26 cellular contexts compared by ENCODE assay signal in genomic region chr1:94846286-94846685, GRCh38.
"Had no signal": no experiment of that assay in that cellular context is flagged by ENCODE, and none has a peak within 500 bp of the region (broad histone marks: within the 10 kb centered on the region; RNA-seq: fewer than 3 reads in every experiment).

No MANE protein-coding gene starts in this region.

- H3K4me2 ChIP-seq: hepatocyte had no signal

- H3K79me2 ChIP-seq: hepatocyte had no signal

- ATAC-seq: heart right ventricle; lower lobe of right lung; natural killer cell; right cardiac atrium; sciatic nerve; stimulated activated naive B cell treated with anti-CD40 and anti-IgM and Interleukin-4, amounts not matched to agents 10 μg/mL and 1 μg/mL and 100 μg/mL, for 72 hours; stimulated activated naive CD8-positive, alpha-beta T cell treated with anti-CD3 and anti-CD28 coated beads, Interleukin-15, Interleukin-2, amounts not matched to agents 100 U/mL and 50 U/mL, for 24 hours; upper lobe of right lung had no signal

- H3K4me3 Mint-ChIP-seq: naive B cell; natural killer cell; nephron progenitor cell; stimulated activated naive B cell treated with anti-CD40 and anti-IgM and Interleukin-4, amounts not matched to agents 10 μg/mL and 1 μg/mL and 100 μg/mL, for 72 hours had no signal

- H3K4me3 ChIP-seq: heart right ventricle, hepatocyte, lower lobe of right lung, ovary, skin epidermis, stomach, suprapubic skin, thoracic aorta, tibial artery, upper lobe of right lung had no signal

- H2AFZ ChIP-seq: hepatocyte had no signal

- H3K27ac Mint-ChIP-seq: naive B cell; natural killer cell; nephron progenitor cell; progenitor cell of endocrine pancreas; stimulated activated naive B cell treated with anti-CD40 and anti-IgM and Interleukin-4, amounts not matched to agents 10 μg/mL and 1 μg/mL and 100 μg/mL, for 72 hours had no signal

- H3K9me3 ChIP-seq: heart right ventricle, lower lobe of right lung, ovary, stomach, suprapubic skin, thoracic aorta, tibial artery, upper lobe of right lung had no signal

- FAIRE-seq: urothelium cell line had no signal

- H3K9me3 Mint-ChIP-seq: naive B cell; natural killer cell; nephron progenitor cell; stimulated activated naive B cell treated with anti-CD40 and anti-IgM and Interleukin-4, amounts not matched to agents 10 μg/mL and 1 μg/mL and 100 μg/mL, for 72 hours had no signal

- H3K27me3 ChIP-seq: heart right ventricle, hepatocyte, ovary, stomach, suprapubic skin, tibial artery, upper lobe of right lung had no signal

- H3K27ac ChIP-seq: hepatocyte, lower lobe of right lung, ovary, skin epidermis, stomach, suprapubic skin, thoracic aorta, tibial artery, upper lobe of right lung had no signal

- H3K27me3 Mint-ChIP-seq: progenitor cell of endocrine pancreas had no signal

- H3K36me3 Mint-ChIP-seq: naive B cell; natural killer cell; stimulated activated naive B cell treated with anti-CD40 and anti-IgM and Interleukin-4, amounts not matched to agents 10 μg/mL and 1 μg/mL and 100 μg/mL, for 72 hours had no signal

- H3K4me1 Mint-ChIP-seq: naive B cell; natural killer cell; nephron progenitor cell; stimulated activated naive B cell treated with anti-CD40 and anti-IgM and Interleukin-4, amounts not matched to agents 10 μg/mL and 1 μg/mL and 100 μg/mL, for 72 hours had no signal

- H3K36me3 ChIP-seq: heart right ventricle, ovary, suprapubic skin, thoracic aorta, upper lobe of right lung had no signal

- DNase-seq: heart right ventricle; islet precursor cell; lower lobe of right lung; mammary epithelial cell; mesenchymal stem cell; naive B cell; natural killer cell; nephron progenitor cell; ovary; right cardiac atrium; stimulated activated CD4-positive, alpha-beta T cell treated with anti-CD3 and anti-CD28 coated beads, Interleukin-12 subunit alpha, Interleukin-12 subunit beta, amount 100 ng/mL, for 4 hours; stimulated activated CD4-positive, alpha-beta T cell treated with anti-CD3 and anti-CD28 coated beads, Interleukin-15, amount 100 ng/mL, for 24 hours; stimulated activated CD4-positive, alpha-beta T cell treated with anti-CD3 and anti-CD28 coated beads, Interleukin-2, amount 100 ng/mL, for 24 hours; stimulated activated CD4-positive, alpha-beta T cell treated with anti-CD3 and anti-CD28 coated beads, Interleukin-4, amount 100 ng/mL, for 1 hour; stimulated activated naive B cell treated with anti-CD40 and anti-IgM and Interleukin-4, amounts not matched to agents 10 μg/mL and 1 μg/mL and 100 μg/mL, for 72 hours; stimulated activated naive CD8-positive, alpha-beta T cell treated with anti-CD3 and anti-CD28 coated beads, Interleukin-15, Interleukin-2, amounts not matched to agents 100 U/mL and 50 U/mL, for 24 hours; stomach; tibial artery; upper lobe of right lung had no signal

- H3K4me1 ChIP-seq: lower lobe of right lung, stomach, suprapubic skin, upper lobe of right lung had no signal
